Comparison of ENCODE assay signal across 8 cellular contexts in genomic region chr5:119315516-119315949, GRCh38. TPM values are rescaled to one million over a fixed set of nuclear protein-coding genes. Genes with fewer than 3 reads are reported as not detected.
DNase-seq lines count a peak whose midpoint lies in the region; ATAC-seq, FAIRE-seq and TF ChIP-seq lines count a peak whose summit lies in the region.

No MANE protein-coding gene starts in this region.

- DNase-seq in EH (ENCODE audit: low read depth) (peak; percentile 44), RPMI8226 (peak; percentile 75), brain microvascular endothelial cell (no peak), mesendoderm (peak; percentile 32), RCC 7860 (ENCODE audit: low spot score) (no peak), vagina (ENCODE audit: extremely low spot score in 2 of 2) (no peak)

- no peak overlapping the region for H3K56ac ChIP-seq in mesendoderm (ENCODE audit: low read length)

- no peak overlapping the region for H4K5ac ChIP-seq in mesendoderm (ENCODE audit: low read length)

- no CpG with 5 or more reads among the region's 2 CpGs for WGBS in mesendoderm (ENCODE audit: extremely low coverage, insufficient coverage, low lambda C conversion rate)

- H3K23ac ChIP-seq in mesendoderm (ENCODE audit: low read length), result no peak overlapping the region

- no peak overlapping the region for H2BK120ac ChIP-seq in mesendoderm (ENCODE audit: low read depth, low read length)

- intact Hi-C loops in vagina (cut with DNase I), result no loop called here

- H3K36me3 ChIP-seq in brain microvascular endothelial cell (replicated peaks) (no peaks in the 10 kb centered on the region), mesendoderm (ENCODE audit: control insufficient read depth, insufficient read depth, low read length) (no peaks in the 10 kb centered on the region), vagina (no peaks in the 10 kb centered on the region)

- no peak overlapping the region for H4K8ac ChIP-seq in mesendoderm (ENCODE audit: low read depth, low read length)

- peak overlapping the region; percentile 97 for H2AK5ac ChIP-seq in mesendoderm (ENCODE audit: low read length)

- H3K18ac ChIP-seq in mesendoderm (ENCODE audit: low read length), result no peak overlapping the region

- TF ChIP-seq CTCF in brain microvascular endothelial cell (IDR thresholded peaks at IDR 0.05; ENCODE audit: low read depth, low read length, missing control alignments) (peak; percentile 57), vagina (IDR thresholded peaks at IDR 0.05) (peak in 1 of 3 experiments; percentile 15)

- in situ Hi-C loops in brain microvascular endothelial cell (cut with HindIII; ENCODE audit: low pct_ligation_motif_present, low sequenced_read_pairs), result no loop called here

- no peaks in the 10 kb centered on the region for H3K9me3 ChIP-seq in vagina

- H3K27me3 ChIP-seq in brain microvascular endothelial cell (replicated peaks) (no peaks in the 10 kb centered on the region), mesendoderm (ENCODE audit: insufficient read depth, low read length, poor library complexity) (no peaks in the 10 kb centered on the region), vagina (no peaks in the 10 kb centered on the region)

- H3K9ac ChIP-seq in mesendoderm (ENCODE audit: low read length), result no peak overlapping the region

- ATAC-seq in GM19452 (IDR thresholded peaks at IDR 0.05; ENCODE audit: unreplicated experiment) (peak; percentile 83), HG03432 (IDR thresholded peaks at IDR 0.05; ENCODE audit: unreplicated experiment) (peak; percentile 81)

- H2BK15ac ChIP-seq in mesendoderm (replicated peaks; ENCODE audit: low read depth), result no peak overlapping the region

- no peak overlapping the region for H2BK5ac ChIP-seq in mesendoderm (ENCODE audit: low read length)

- H3K4me3 ChIP-seq in brain microvascular endothelial cell (ENCODE audit: low read depth, low read length) (no peak overlapping the region), mesendoderm (ENCODE audit: low read length) (no peak overlapping the region), vagina (no peak overlapping the region)

- TF ChIP-seq POLR2A in vagina (IDR thresholded peaks at IDR 0.05), result no peak

- no peak overlapping the region for H3K4me2 ChIP-seq in mesendoderm (ENCODE audit: low read length)

- H3K4me1 ChIP-seq in mesendoderm (ENCODE audit: control insufficient read depth, low read depth, low read length) (peaks cover 2% of the 10 kb centered on the region), vagina (peaks cover 7% of the 10 kb centered on the region)

- no peaks in the 10 kb centered on the region for H3K79me1 ChIP-seq in mesendoderm (ENCODE audit: low read length)

- H3K79me2 ChIP-seq in mesendoderm (ENCODE audit: control insufficient read depth, insufficient read depth, low read length), result no peaks in the 10 kb centered on the region

- H3K4ac ChIP-seq in mesendoderm (ENCODE audit: low read depth, low read length), result no peak overlapping the region

- H3K27ac ChIP-seq in brain microvascular endothelial cell (no peak overlapping the region), mesendoderm (ENCODE audit: low read depth, low read length) (no peak overlapping the region), vagina (no peak overlapping the region)

- FAIRE-seq in RCC 7860 (lab: Jason Lieb, UNC), result no peak

RNA-seq across cellular contexts. Expression of gene TNFAIP8, which starts 40.3 kb away (rescaled TPM):
- 11.8 TPM for polyA plus RNA-seq in mesendoderm (2013, experiment 1 of 2)
- 11.9 TPM for polyA plus RNA-seq in mesendoderm (2013, experiment 2 of 2)
- total RNA-seq in vagina, result 34.4 TPM

Comparison
In these comparisons a context has a peak if more than half of its experiments do, and no peak if none do; other contexts are left out.
1. DNase-seq: peak in EH (single experiment), RPMI8226 (single experiment) and mesendoderm (single experiment); none in brain microvascular endothelial cell (single experiment), RCC 7860 (single experiment) and vagina (0 of 2).